ENCODE assay signal across 15 cellular contexts in genomic region chr3:179591313-179591712, GRCh38. TPM values are rescaled to one million over a fixed set of nuclear protein-coding genes. Genes with fewer than 3 reads are reported as not detected.
DNase-seq lines count a peak whose midpoint lies in the region; ATAC-seq and TF ChIP-seq lines count a peak whose summit lies in the region.
"Had no signal": no experiment of that assay in that cellular context is flagged by ENCODE, and none has a peak within 500 bp of the region (broad histone marks: within the 10 kb centered on the region; RNA-seq: fewer than 3 reads in every experiment).

No MANE protein-coding gene starts in this region.

- intact Hi-C loops in left ventricle myocardium superior (cut with micrococcal nuclease) (no loop called here), Right ventricle myocardium inferior (cut with DNase I) (no loop called here)

- H3K36me3 Mint-ChIP-seq in chondrocyte (ENCODE audit: low read depth) = peaks cover 22% of the 10 kb centered on the region

- no peak overlapping the region for H3K9ac ChIP-seq in SK-N-MC (ENCODE audit: insufficient read length)

- peak overlapping the region; percentile 48 for H3K27ac ChIP-seq in SK-N-MC
- H3K27ac ChIP-seq: SJSA1 had no signal

- peaks cover 95% of the 10 kb centered on the region for H3K36me3 ChIP-seq in SK-N-MC (ENCODE audit: insufficient read depth, low read length)

- H3K27me3 Mint-ChIP-seq in chondrocyte (ENCODE audit: low read depth) = no peaks in the 10 kb centered on the region
- H3K27me3 Mint-ChIP-seq: CD4-positive, CD25-positive, alpha-beta regulatory T cell had no signal

- H3K27ac Mint-ChIP-seq in chondrocyte (ENCODE audit: unreplicated experiment) = peak overlapping the region; percentile 61

- peaks cover 27% of the 10 kb centered on the region for H3K4me1 Mint-ChIP-seq in chondrocyte (ENCODE audit: low read depth)

- no peak overlapping the region for H3K4me3 Mint-ChIP-seq in chondrocyte (ENCODE audit: unreplicated experiment)
- H3K4me3 Mint-ChIP-seq: CD4-positive, CD25-positive, alpha-beta regulatory T cell had no signal

- H3K9me3 ChIP-seq in SK-N-MC (ENCODE audit: low read depth, low read length) = no peaks in the 10 kb centered on the region
- H3K9me3 ChIP-seq: HAP-1, SJSA1 had no signal

- no peak for TF ChIP-seq CTCF in chondrocyte (IDR thresholded peaks at IDR 0.05)

- peak; percentile 20 for ATAC-seq in left ventricle myocardium superior
- ATAC-seq in Right ventricle myocardium inferior = no peak
- ATAC-seq in HG03439 (IDR thresholded peaks at IDR 0.05; ENCODE audit: unreplicated experiment) = no peak
- ATAC-seq in HG03565 (IDR thresholded peaks at IDR 0.05; ENCODE audit: unreplicated experiment) = no peak
- no peak for ATAC-seq in HG03139 (IDR thresholded peaks at IDR 0.05; ENCODE audit: unreplicated experiment)
- ATAC-seq: K562 had no signal

- no peak overlapping the region for H3K4me3 ChIP-seq in SK-N-MC
- H3K4me3 ChIP-seq: HAP-1, K562, SJSA1 had no signal

- H3K9me3 Mint-ChIP-seq in chondrocyte (ENCODE audit: low read depth) = no peaks in the 10 kb centered on the region
- H3K9me3 Mint-ChIP-seq: CD4-positive, CD25-positive, alpha-beta regulatory T cell had no signal

- DNase-seq in left ventricle myocardium superior = no peak
- DNase-seq in Right ventricle myocardium inferior (ENCODE audit: missing footprints) = no peak
- no peak for DNase-seq in SK-N-MC (ENCODE audit: low read depth, low spot score)
- DNase-seq in chondrocyte (ENCODE audit: low spot score) = no peak
- DNase-seq: ACHN; CD4-positive, CD25-positive, alpha-beta regulatory T cell; NCI-H1930; NCI-H2171; NCI-H748 treated with DMSO at 0.1 percent for 48 hours had no signal

RNA-seq across cellular contexts. Expression of gene MRPL47, which starts 13.1 kb away (rescaled TPM):
- 47.8 TPM for total RNA-seq in left ventricle myocardium superior
- total RNA-seq in Right ventricle myocardium inferior = 44.4 TPM
- total RNA-seq in chondrocyte = 30.6 to 34.0 TPM (median 32.5 TPM) in 3 replicates

RNA-seq across cellular contexts. Expression of gene NDUFB5, which starts 13.3 kb away (rescaled TPM):
- total RNA-seq in left ventricle myocardium superior (363 TPM), Right ventricle myocardium inferior (365 TPM), chondrocyte (58.5 to 93.6 TPM (median 67.0 TPM) in 3 replicates)

RNA-seq across cellular contexts. Expression of gene ACTL6A, which starts 28.6 kb away (rescaled TPM):
- total RNA-seq in left ventricle myocardium superior = 20.3 TPM
- total RNA-seq in Right ventricle myocardium inferior = 19.1 TPM
- 37.4 to 46.3 TPM (median 37.8 TPM) in 3 replicates for total RNA-seq in chondrocyte
